1 cellular context compared by ENCODE assay signal in the genomic region with DNA sequence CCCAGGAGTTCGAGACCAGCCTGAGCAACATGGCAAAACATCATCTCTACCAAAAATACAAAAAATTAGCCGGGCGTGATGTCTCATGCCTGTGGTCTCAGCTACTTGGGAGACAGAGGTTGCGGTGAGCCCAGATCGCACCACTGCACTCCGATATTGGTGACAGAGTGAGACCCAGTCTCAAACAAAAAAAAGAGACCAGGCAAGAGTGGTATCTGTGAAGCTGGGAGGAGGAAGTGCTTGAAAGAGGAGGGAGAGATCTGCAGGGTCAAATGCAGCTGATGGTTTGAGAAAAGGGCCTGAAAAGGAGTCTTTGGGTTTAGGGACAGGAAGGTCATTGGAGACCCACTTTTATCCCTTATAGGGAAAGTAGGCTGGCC.
TF ChIP-seq lines count a peak whose summit lies in the region.

No MANE protein-coding gene starts in this region.

TF ChIP-seq in SK-N-SH, 30 proteins besides CTCF, POLR2A, EP300 and RAD21 (continued from another document):
- TF ChIP-seq, protein P1, sequence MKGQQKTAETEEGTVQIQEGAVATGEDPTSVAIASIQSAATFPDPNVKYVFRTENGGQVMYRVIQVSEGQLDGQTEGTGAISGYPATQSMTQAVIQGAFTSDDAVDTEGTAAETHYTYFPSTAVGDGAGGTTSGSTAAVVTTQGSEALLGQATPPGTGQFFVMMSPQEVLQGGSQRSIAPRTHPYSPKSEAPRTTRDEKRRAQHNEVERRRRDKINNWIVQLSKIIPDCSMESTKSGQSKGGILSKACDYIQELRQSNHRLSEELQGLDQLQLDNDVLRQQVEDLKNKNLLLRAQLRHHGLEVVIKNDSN (IDR thresholded peaks at IDR 0.05; ENCODE audit: borderline replicate concordance, low read depth), result no peak
- TF ChIP-seq RXRA (IDR thresholded peaks at IDR 0.05; ENCODE audit: borderline replicate concordance, low read depth) (no peak), FOSL2 (IDR thresholded peaks at IDR 0.05; ENCODE audit: borderline replicate concordance, low read depth) (no peak)
TF ChIP-seq in SK-N-SH: peak in this region for 0.
